In the genomic region with DNA sequence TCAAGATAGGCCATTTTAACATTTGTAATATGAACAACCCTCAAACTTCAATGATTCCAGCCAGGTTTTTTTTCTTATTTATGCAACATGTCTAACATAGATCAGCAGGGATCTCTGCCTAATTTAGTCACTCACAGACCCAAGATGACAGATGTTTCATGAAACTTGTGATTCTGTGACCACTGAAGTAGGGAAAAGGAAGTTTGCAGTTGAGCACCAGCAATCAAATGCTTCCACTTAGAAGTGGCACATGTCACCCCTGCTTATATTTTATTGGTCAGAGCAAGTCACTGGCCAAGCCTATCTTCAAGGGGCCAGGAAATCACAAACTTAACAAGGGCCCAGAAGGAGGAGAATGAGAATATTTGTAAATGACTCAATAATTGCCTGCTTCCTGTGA, we compare ENCODE assay signal across 9 cellular contexts.
DNase-seq lines count a peak whose midpoint lies in the region; ATAC-seq and TF ChIP-seq lines count a peak whose summit lies in the region.
"Had no signal": no experiment of that assay in that cellular context is flagged by ENCODE, and none has a peak within 500 bp of the region (broad histone marks: within the 10 kb centered on the region; RNA-seq: fewer than 3 reads in every experiment).

No MANE protein-coding gene starts in this region.

- ATAC-seq in GM19025 (IDR thresholded peaks at IDR 0.05; ENCODE audit: low read depth, unreplicated experiment) (peak; percentile 76), HG02798 (IDR thresholded peaks at IDR 0.05; ENCODE audit: poor library complexity, unreplicated experiment) (peak; percentile 76)
- ATAC-seq: gastrocnemius medialis had no signal

- TF ChIP-seq POLR2A in Peyer's patch (IDR thresholded peaks at IDR 0.05), result no peak

- H3K27ac ChIP-seq in BLaER1 treated with 17β-estradiol and CSF1 and Interleukin-3, amounts not matched to agents 10 nM and 100 nM, result peak overlapping the region; percentile 27 to 84 (median 72); a peak in 21 of 22 replicates
- H3K27ac ChIP-seq in endodermal cell (ENCODE audit: low read depth, low read length) (no peak overlapping the region), coronary artery (no peak overlapping the region), Peyer's patch (peak overlapping the region in 1 of 4 donors; percentile 45)
- H3K27ac ChIP-seq: gastrocnemius medialis had no signal

- H3K4me1 ChIP-seq in BLaER1 treated with 17β-estradiol and CSF1 and Interleukin-3, amounts not matched to agents 10 nM and 100 nM, result peaks cover 40 to 66% (median 56%) of the 10 kb centered on the region in 10 experiments
- H3K4me1 ChIP-seq in endodermal cell (ENCODE audit: control insufficient read depth, insufficient read depth, low read length) (no peaks in the 10 kb centered on the region), Peyer's patch (no peaks in the 10 kb centered on the region)
- H3K4me1 ChIP-seq: gastrocnemius medialis had no signal

- no peaks in the 10 kb centered on the region for H4K20me1 ChIP-seq in BLaER1 treated with 17β-estradiol and CSF1 and Interleukin-3, amounts not matched to agents 10 nM and 100 nM

- in situ Hi-C loops in KBM-7 (cut with MboI; ENCODE audit: low pct_unique_long_range_greater_than_20kb, low sequenced_read_pairs), result no loop called here

- H3K27ac Mint-ChIP-seq in endodermal cell, result no peak overlapping the region

- H3K4me2 ChIP-seq in BLaER1 treated with 17β-estradiol and CSF1 and Interleukin-3, amounts not matched to agents 10 nM and 100 nM, result peak overlapping the region; percentile 55 to 93 (median 82); a peak in 21 of 22 replicates

- H3K9me3 ChIP-seq in BLaER1 treated with 17β-estradiol and CSF1 and Interleukin-3, amounts not matched to agents 10 nM and 100 nM (replicated peaks in 1 of 11), result peaks cover 25 to 41% (median 36%) of the 10 kb centered on the region in 11 experiments
- H3K9me3 ChIP-seq in endodermal cell (ENCODE audit: control insufficient read depth, low read length), result peaks cover 9% of the 10 kb centered on the region
- H3K9me3 ChIP-seq in Peyer's patch, result no peaks in the 10 kb centered on the region
- H3K9me3 ChIP-seq: gastrocnemius medialis had no signal

- TF ChIP-seq CTCF in endodermal cell (conservative IDR thresholded peaks at IDR 0.05), result no peak
- no peak for TF ChIP-seq CTCF in coronary artery (IDR thresholded peaks at IDR 0.05)
- TF ChIP-seq CTCF in Peyer's patch (IDR thresholded peaks at IDR 0.05), result no peak

- peaks cover 0 to 8% (median 0%) of the 10 kb centered on the region in 11 experiments; a peak in 3 of 22 replicates for H3K36me3 ChIP-seq in BLaER1 treated with 17β-estradiol and CSF1 and Interleukin-3, amounts not matched to agents 10 nM and 100 nM
- H3K36me3 ChIP-seq in endodermal cell (ENCODE audit: control insufficient read depth, insufficient read depth, low read length) (no peaks in the 10 kb centered on the region), Peyer's patch (no peaks in the 10 kb centered on the region)
- H3K36me3 ChIP-seq: gastrocnemius medialis had no signal

- H3K4me3 ChIP-seq in BLaER1 treated with 17β-estradiol and CSF1 and Interleukin-3, amounts not matched to agents 10 nM and 100 nM, result peak overlapping the region in 2 of 10 experiments; percentile 12 to 39; a peak in 1 of 20 replicates
- H3K4me3 ChIP-seq in endodermal cell (ENCODE audit: low read length) (no peak overlapping the region), coronary artery (no peak overlapping the region), Peyer's patch (no peak overlapping the region)
- H3K4me3 ChIP-seq: gastrocnemius medialis had no signal

- peak overlapping the region in 8 of 11 experiments; percentile 31 to 69 (median 60); a peak in 13 of 22 replicates for H3K9ac ChIP-seq in BLaER1 treated with 17β-estradiol and CSF1 and Interleukin-3, amounts not matched to agents 10 nM and 100 nM
- H3K9ac ChIP-seq in endodermal cell (ENCODE audit: extremely low read depth, low read length, poor library complexity, severe bottlenecking), result no peak overlapping the region

- H3K4me3 Mint-ChIP-seq in endodermal cell, result no peak overlapping the region

- peaks cover 14% of the 10 kb centered on the region for H3K9me3 Mint-ChIP-seq in endodermal cell

- H3K27me3 ChIP-seq in BLaER1 treated with 17β-estradiol and CSF1 and Interleukin-3, amounts not matched to agents 10 nM and 100 nM, result no peaks in the 10 kb centered on the region
- H3K27me3 ChIP-seq in endodermal cell (ENCODE audit: control insufficient read depth, insufficient read depth, low read length, poor library complexity, severe bottlenecking) (no peaks in the 10 kb centered on the region), Peyer's patch (no peaks in the 10 kb centered on the region)
- H3K27me3 ChIP-seq: gastrocnemius medialis had no signal

- DNase-seq in KBM-7, result peak; percentile 91
- DNase-seq in endodermal cell, result no peak
- DNase-seq in coronary artery (ENCODE audit: low spot score), result no peak
- no peak for DNase-seq in Peyer's patch
- DNase-seq in 8988T, result no peak
- DNase-seq: gastrocnemius medialis had no signal

- H3K36me3 Mint-ChIP-seq in endodermal cell (ENCODE audit: low read depth), result no peaks in the 10 kb centered on the region

- H3K4me1 Mint-ChIP-seq in endodermal cell, result peaks cover 8% of the 10 kb centered on the region

- H3K27me3 Mint-ChIP-seq in endodermal cell (ENCODE audit: insufficient read depth), result no peaks in the 10 kb centered on the region

Comparison
In these comparisons a context has a peak if more than half of its experiments do, and no peak if none do; other contexts are left out.
1. H3K27ac ChIP-seq: peak in BLaER1 treated with 17β-estradiol and CSF1 and Interleukin-3, amounts not matched to agents 10 nM and 100 nM (11 of 11); none in endodermal cell (single experiment) and coronary artery (0 of 2).